In genomic region chr6:41341580-41341979, GRCh38 we compare ENCODE assay signal across 24 cellular contexts. TPM values are rescaled to one million over a fixed set of nuclear protein-coding genes. Genes with fewer than 3 reads are reported as not detected.
A peak's percentile ranks its signal among the peaks of the same experiment; 100 is the strongest.
DNase-seq lines count a peak whose midpoint lies in the region; TF ChIP-seq lines count a peak whose summit lies in the region.
"Had no signal": no experiment of that assay in that cellular context is flagged by ENCODE, and none has a peak within 500 bp of the region (broad histone marks: within the 10 kb centered on the region; RNA-seq: fewer than 3 reads in every experiment).

No MANE protein-coding gene starts in this region.

- WGBS in esophagus muscularis mucosa = 92% methylated on average over 8 of the region's 8 CpGs

- H3K4me3 Mint-ChIP-seq in activated CD4-positive, alpha-beta T cell treated with anti-CD3 and anti-CD28 coated beads, Interleukin-2, amount 10 ng/mL, durations not matched to agents 24 days and 14 days = no peak overlapping the region
- H3K4me3 Mint-ChIP-seq in HFFc6 = no peak overlapping the region
- H3K4me3 Mint-ChIP-seq: B cell; CD8-positive, alpha-beta T cell had no signal

- no peak for TF ChIP-seq POLR2A in esophagus muscularis mucosa (IDR thresholded peaks at IDR 0.05; ENCODE audit: low read depth)

- no peaks in the 10 kb centered on the region for H3K79me2 ChIP-seq in osteoblast (ENCODE audit: insufficient read depth, low read length)

- H3K27ac ChIP-seq in esophagus muscularis mucosa (replicated peaks in 1 of 4) (no peak overlapping the region), osteoblast (ENCODE audit: low read depth, low read length) (no peak overlapping the region)
- H3K27ac ChIP-seq: 22Rv1, C4-2B had no signal

- no peak overlapping the region for H3K4me2 ChIP-seq in osteoblast (ENCODE audit: insufficient read depth, low read length)

- intact Hi-C loops in activated CD4-positive, alpha-beta T cell treated with anti-CD3 and anti-CD28 coated beads, Interleukin-2, amount 10 ng/mL, durations not matched to agents 24 days and 14 days (cut with micrococcal nuclease) = no loop called here
- intact Hi-C loops in esophagus muscularis mucosa (cut with DNase I) = no loop called here

- no peaks in the 10 kb centered on the region for H3K36me3 Mint-ChIP-seq in activated CD4-positive, alpha-beta T cell treated with anti-CD3 and anti-CD28 coated beads, Interleukin-2, amount 10 ng/mL, durations not matched to agents 24 days and 14 days (ENCODE audit: low read depth)
- no peaks in the 10 kb centered on the region for H3K36me3 Mint-ChIP-seq in HFFc6 (ENCODE audit: low read depth)
- H3K36me3 Mint-ChIP-seq: CD8-positive, alpha-beta T cell had no signal

- peaks cover 3% of the 10 kb centered on the region for H3K27me3 Mint-ChIP-seq in activated CD4-positive, alpha-beta T cell treated with anti-CD3 and anti-CD28 coated beads, Interleukin-2, amount 10 ng/mL, durations not matched to agents 24 days and 14 days
- H3K27me3 Mint-ChIP-seq in HFFc6 (ENCODE audit: insufficient read depth) = peaks cover 49% of the 10 kb centered on the region

- H3K4me3 ChIP-seq in esophagus muscularis mucosa = no peak overlapping the region
- no peak overlapping the region for H3K4me3 ChIP-seq in osteoblast (ENCODE audit: insufficient read depth, low read length)
- H3K4me3 ChIP-seq: HAP-1, MG63 had no signal

- no peaks in the 10 kb centered on the region for H3K36me3 ChIP-seq in esophagus muscularis mucosa
- no peaks in the 10 kb centered on the region for H3K36me3 ChIP-seq in osteoblast (ENCODE audit: insufficient read depth, low read length)
- H3K36me3 ChIP-seq: HAP-1, MG63 had no signal

- H4K20me1 ChIP-seq in osteoblast (ENCODE audit: insufficient read depth, low read length) = no peaks in the 10 kb centered on the region

- no peak for TF ChIP-seq EP300 in esophagus muscularis mucosa (IDR thresholded peaks at IDR 0.05)

- H2AFZ ChIP-seq in osteoblast (ENCODE audit: low read length) = no peak overlapping the region

- no peak for TF ChIP-seq CTCF in esophagus muscularis mucosa (IDR thresholded peaks at IDR 0.05)
- no peak for TF ChIP-seq CTCF in osteoblast (IDR thresholded peaks at IDR 0.05; ENCODE audit: extremely low read depth, low read depth, low read length)
- TF ChIP-seq CTCF in HFFc6 (IDR thresholded peaks at IDR 0.05) = no peak

- H3K9me3 Mint-ChIP-seq in activated CD4-positive, alpha-beta T cell treated with anti-CD3 and anti-CD28 coated beads, Interleukin-2, amount 10 ng/mL, durations not matched to agents 24 days and 14 days = no peaks in the 10 kb centered on the region
- H3K9me3 Mint-ChIP-seq in HFFc6 = no peaks in the 10 kb centered on the region
- H3K9me3 Mint-ChIP-seq: CD8-positive, alpha-beta T cell had no signal

- H3K4me1 ChIP-seq in esophagus muscularis mucosa (no peaks in the 10 kb centered on the region), osteoblast (ENCODE audit: insufficient read depth, low read length) (no peaks in the 10 kb centered on the region)
- H3K4me1 ChIP-seq: Caco-2, HAP-1 had no signal

- H3K4me1 Mint-ChIP-seq in activated CD4-positive, alpha-beta T cell treated with anti-CD3 and anti-CD28 coated beads, Interleukin-2, amount 10 ng/mL, durations not matched to agents 24 days and 14 days = peaks cover 27% of the 10 kb centered on the region
- no peaks in the 10 kb centered on the region for H3K4me1 Mint-ChIP-seq in HFFc6 (ENCODE audit: low read depth)

- H3K27ac Mint-ChIP-seq in activated CD4-positive, alpha-beta T cell treated with anti-CD3 and anti-CD28 coated beads, Interleukin-2, amount 10 ng/mL, durations not matched to agents 24 days and 14 days = no peak overlapping the region
- H3K27ac Mint-ChIP-seq in HFFc6 = no peak overlapping the region
- H3K27ac Mint-ChIP-seq: B cell; CD8-positive, alpha-beta T cell had no signal

- H3K9me3 ChIP-seq in esophagus muscularis mucosa (no peaks in the 10 kb centered on the region), osteoblast (ENCODE audit: low read depth, low read length) (no peaks in the 10 kb centered on the region)
- H3K9me3 ChIP-seq: Caco-2, HAP-1, MG63 had no signal

- H3K27me3 ChIP-seq in esophagus muscularis mucosa (peaks cover 0 to 38% (median 0%) of the 10 kb centered on the region in 4 donors), osteoblast (ENCODE audit: insufficient read depth, low read length) (peaks cover 7% of the 10 kb centered on the region)

- DNase-seq in activated CD4-positive, alpha-beta T cell treated with anti-CD3 and anti-CD28 coated beads, Interleukin-2, amount 10 ng/mL, durations not matched to agents 24 days and 14 days = peak; percentile 43
- no peak for DNase-seq in activated CD4-positive, alpha-beta T cell treated with anti-CD3 and anti-CD28 coated beads for 1 hour
- DNase-seq in RPMI8226 (peak; percentile 0), esophagus muscularis mucosa (ENCODE audit: extremely low spot score) (peak; percentile 87), osteoblast (ENCODE audit: insufficient read length, low spot score, missing footprints) (peak; percentile 44), HFFc6 (no peak), NCI-H345 (lab: John Stamatoyannopoulos, UW) (no peak), NCI-H1048 (lab: John Stamatoyannopoulos, UW) (no peak)
- DNase-seq: Caco-2, DMS 273 treated with DMSO at 0.1 percent for 48 hours, DMS79, GF-D8, GOT3, KG1, MG63, NCI-H2029, NCI-H526 treated with DMSO at 0.1 percent for 48 hours, SIG-M5 had no signal

RNA-seq across cellular contexts. Expression of gene NCR2, which starts 6.2 kb away (rescaled TPM):
- not detected in 2 replicates for total RNA-seq in activated CD4-positive, alpha-beta T cell treated with anti-CD3 and anti-CD28 coated beads, Interleukin-2, amount 10 ng/mL, durations not matched to agents 24 days and 14 days
- not detected for total RNA-seq in esophagus muscularis mucosa
- total RNA-seq in osteoblast = not detected in 2 replicates
- total RNA-seq in HFFc6 (2021; fragmentation: NEBNext Ultra II Directional; extraction: Animal tissue kit (Norgen Biotek cat#: 25700)) = not detected
- total RNA-seq: B cell; Caco-2; CD8-positive, alpha-beta T cell; NCI-H460 had no signal

RNA-seq across cellular contexts. Expression of gene TREM1, which starts 55.1 kb away (rescaled TPM):
- total RNA-seq in activated CD4-positive, alpha-beta T cell treated with anti-CD3 and anti-CD28 coated beads, Interleukin-2, amount 10 ng/mL, durations not matched to agents 24 days and 14 days = 0.43 TPM in 1 of 2 replicates, not detected in the other
- 1 to 10 TPM; 1.1 to 9.3 (median 1.2) TPM for total RNA-seq in esophagus muscularis mucosa
- 0.72 and 1.8 TPM in 2 replicates for total RNA-seq in osteoblast
- total RNA-seq in HFFc6 (2021; fragmentation: NEBNext Ultra II Directional; extraction: Animal tissue kit (Norgen Biotek cat#: 25700)) = under 1 TPM in 1 of 6 experiments, not detected in 5; 0.09 TPM
- total RNA-seq: B cell, Caco-2 had no signal

Comparison
In these comparisons a context has a peak if more than half of its experiments do, and no peak if none do; other contexts are left out.
1. DNase-seq: peak in activated CD4-positive, alpha-beta T cell treated with anti-CD3 and anti-CD28 coated beads, Interleukin-2, amount 10 ng/mL, durations not matched to agents 24 days and 14 days (single experiment), RPMI8226 (single experiment), esophagus muscularis mucosa (single experiment) and osteoblast (single experiment); none in activated CD4-positive, alpha-beta T cell treated with anti-CD3 and anti-CD28 coated beads for 1 hour (single experiment), HFFc6 (single experiment), NCI-H345 (single experiment) and NCI-H1048 (single experiment).